Comparison of ENCODE assay signal across 8 cellular contexts in genomic region chr2:54723300-54724149, GRCh38. TPM values are rescaled to one million over a fixed set of nuclear protein-coding genes. Genes with fewer than 3 reads are reported as not detected.
DNase-seq lines count a peak whose midpoint lies in the region; ATAC-seq and TF ChIP-seq lines count a peak whose summit lies in the region.

Gene EML6, plus strand, starts transcription at chr2:54723662. Its CDS starts 1,400 bp downstream, at chr2:54725062.

- H3K4me3 Mint-ChIP-seq in activated naive CD8-positive, alpha-beta T cell treated with anti-CD3 and anti-CD28 coated beads, Interleukin-2, amount 10 ng/mL, durations not matched to agents 7 days and 5 days = peak within 1 kb of the TSS; percentile 92
- peak within 1 kb of the TSS; percentile 92 for H3K4me3 Mint-ChIP-seq in osteocyte (ENCODE audit: unreplicated experiment)

- peak within 1 kb of the TSS; percentile 40 for H3K27ac Mint-ChIP-seq in activated naive CD8-positive, alpha-beta T cell treated with anti-CD3 and anti-CD28 coated beads, Interleukin-2, amount 10 ng/mL, durations not matched to agents 7 days and 5 days
- peak within 1 kb of the TSS; percentile 84 for H3K27ac Mint-ChIP-seq in osteocyte (ENCODE audit: unreplicated experiment)

- CTCF ChIA-PET in GM10248 (lab: Yijun Ruan, JAX) = interaction anchor here (1.1 to 1.9 kb wide), 7 partner anchors 14 to 300 kb away, joined by 3 to 8 read pairs (median 5); no protein-coding TSS in a partner anchor

- ATAC-seq in HG02623 (IDR thresholded peaks at IDR 0.05; ENCODE audit: unreplicated experiment) = peak; percentile 98
- ATAC-seq in activated naive CD8-positive, alpha-beta T cell treated with anti-CD3 and anti-CD28 coated beads, Interleukin-2, amount 10 ng/mL, durations not matched to agents 7 days and 5 days (ENCODE audit: low read depth) = peak; percentile 95

- peaks cover 0 to 11% of the 10 kb centered on the region in 2 donors for H3K4me1 ChIP-seq in thyroid gland

- no peaks in the 10 kb centered on the region for H3K9me3 Mint-ChIP-seq in activated naive CD8-positive, alpha-beta T cell treated with anti-CD3 and anti-CD28 coated beads, Interleukin-2, amount 10 ng/mL, durations not matched to agents 7 days and 5 days
- no peaks in the 10 kb centered on the region for H3K9me3 Mint-ChIP-seq in osteocyte (ENCODE audit: unreplicated experiment)

- peak in 1 of 2 donors; percentile 94 for TF ChIP-seq POLR2A in thyroid gland (IDR thresholded peaks at IDR 0.05)

- H3K4me1 Mint-ChIP-seq in activated naive CD8-positive, alpha-beta T cell treated with anti-CD3 and anti-CD28 coated beads, Interleukin-2, amount 10 ng/mL, durations not matched to agents 7 days and 5 days = peaks cover 11% of the 10 kb centered on the region
- H3K4me1 Mint-ChIP-seq in osteocyte (ENCODE audit: unreplicated experiment) = peaks cover 24% of the 10 kb centered on the region

- peak within 1 kb of the TSS in 2 of 3 donors; percentile 55 to 63 for H3K27ac ChIP-seq in thyroid gland

- intact Hi-C loops in head of caudate nucleus (cut with DNase I) = loop anchor here (10.0 kb wide), 3 partner anchors 111 to 441 kb away; no protein-coding TSS in a partner anchor
- intact Hi-C loops in thyroid gland (cut with DNase I) = no loop called here

- H3K27me3 ChIP-seq in thyroid gland = no peaks in the 10 kb centered on the region

- POLR2A ChIA-PET in GM10248 (lab: Yijun Ruan, JAX) = interaction anchor here (0.6 kb wide), 1 partner anchor 29 kb away, joined by 5 read pairs; no protein-coding TSS in a partner anchor
- POLR2A ChIA-PET in activated naive CD8-positive, alpha-beta T cell treated with anti-CD3 and anti-CD28 coated beads, Interleukin-2, amount 10 ng/mL, durations not matched to agents 7 days and 5 days (lab: Charles Lee) = interaction anchor here (0.8 to 1.2 kb wide), 3 partner anchors 18 to 327 kb away, joined by 3 read pairs; partner anchors contain the start of gene RTN4

- 0 to 1% methylated on average over 14 to 25 of the region's 91 CpGs for WGBS in thyroid gland, 2 donors

- H3K36me3 ChIP-seq in thyroid gland = no peaks in the 10 kb centered on the region

- peak within 1 kb of the TSS; percentile 38 to 64 (median 60) for H3K4me3 ChIP-seq in thyroid gland (replicated peaks in 1 of 3)

- H3K36me3 Mint-ChIP-seq in activated naive CD8-positive, alpha-beta T cell treated with anti-CD3 and anti-CD28 coated beads, Interleukin-2, amount 10 ng/mL, durations not matched to agents 7 days and 5 days = no peaks in the 10 kb centered on the region
- no peaks in the 10 kb centered on the region for H3K36me3 Mint-ChIP-seq in osteocyte (ENCODE audit: unreplicated experiment)

- TF ChIP-seq CTCF in GM10248 (IDR thresholded peaks at IDR 0.05; ENCODE audit: control extremely low read depth, extremely low read depth, low read depth, missing control alignments) (no peak), osteocyte (IDR thresholded peaks at IDR 0.05) (peak; percentile 53), thyroid gland (IDR thresholded peaks at IDR 0.05) (peak in 2 of 6 experiments; percentile 14 to 32)

- H3K27me3 Mint-ChIP-seq in activated naive CD8-positive, alpha-beta T cell treated with anti-CD3 and anti-CD28 coated beads, Interleukin-2, amount 10 ng/mL, durations not matched to agents 7 days and 5 days = peaks cover 44% of the 10 kb centered on the region
- peaks cover 48% of the 10 kb centered on the region for H3K27me3 Mint-ChIP-seq in osteocyte (ENCODE audit: unreplicated experiment)

- no peaks in the 10 kb centered on the region for H3K9me3 ChIP-seq in thyroid gland

- peak; percentile 99 for DNase-seq in GM10248 (ENCODE audit: extremely low spot score)
- DNase-seq in NCI-H1092 treated with DMSO at 0.1 percent for 48 hours (lab: John Stamatoyannopoulos, UW) = peak; percentile 95
- DNase-seq in SKM-1 (lab: John Stamatoyannopoulos, UW; ENCODE audit: unreplicated experiment) = peak; percentile 98
- peak; percentile 97 for DNase-seq in activated naive CD8-positive, alpha-beta T cell treated with anti-CD3 and anti-CD28 coated beads, Interleukin-2, amount 10 ng/mL, durations not matched to agents 7 days and 5 days
- DNase-seq in head of caudate nucleus = peak; percentile 94 to 100 (median 99)
- peak; percentile 99 for DNase-seq in osteocyte (ENCODE audit: extremely low spot score, unreplicated experiment)
- peak; percentile 99 for DNase-seq in thyroid gland

RNA-seq across cellular contexts. Expression of gene EML6, which starts in this region (rescaled TPM):
- 1 to 10 TPM; 2.1 to 2.4 TPM for total RNA-seq in activated naive CD8-positive, alpha-beta T cell treated with anti-CD3 and anti-CD28 coated beads, Interleukin-2, amount 10 ng/mL, durations not matched to agents 7 days and 5 days
- 0.42 and 1.1 TPM in 2 replicates for total RNA-seq in osteocyte
- total RNA-seq in thyroid gland = 10 to 100 TPM in 3 of 4 donors, 1 to 10 TPM in 1; 5.6 to 24.8 (median 20.3) TPM

Comparison
In these comparisons a context has a peak if more than half of its experiments do, and no peak if none do; other contexts are left out.
1. Peak in every context shown above with its lines: DNase-seq, ATAC-seq, H3K4me3 ChIP-seq and H3K27ac ChIP-seq.